Comparison of ENCODE assay signal across 1 cellular context in genomic region chr19:3125900-3126524, GRCh38.
A peak's percentile ranks its signal among the peaks of the same experiment; 100 is the strongest.
TF ChIP-seq lines count a peak whose summit lies in the region.

No MANE protein-coding gene starts in this region.

TF ChIP-seq in HepG2, 621 proteins besides CTCF, POLR2A, EP300 and RAD21:
- TF ChIP-seq KDM2A (CRISPR knock-in tag; IDR thresholded peaks at IDR 0.05; ENCODE audit: borderline replicate concordance, low read depth) (0 out of 2 replicates have a peak, but pooled peaks have one; percentile 23), ZNF576 (CRISPR knock-in tag; IDR thresholded peaks at IDR 0.05) (peak; percentile 99), UBTF (CRISPR knock-in tag; IDR thresholded peaks at IDR 0.05) (no peak), SIX1 (CRISPR knock-in tag; IDR thresholded peaks at IDR 0.05; ENCODE audit: borderline replicate concordance) (no peak), ZNF761 (CRISPR knock-in tag; conservative IDR thresholded peaks at IDR 0.05) (no peak), FOXO1 (CRISPR knock-in tag; IDR thresholded peaks at IDR 0.05) (no peak), IRX3 (CRISPR knock-in tag; IDR thresholded peaks at IDR 0.05; ENCODE audit: borderline replicate concordance, low read depth) (no peak), CAMTA2 (CRISPR knock-in tag; IDR thresholded peaks at IDR 0.05; ENCODE audit: borderline replicate concordance) (no peak), FOXK1 (CRISPR knock-in tag; IDR thresholded peaks at IDR 0.05; ENCODE audit: borderline replicate concordance, low read depth) (no peak), MAZ (IDR thresholded peaks at IDR 0.05; ENCODE audit: borderline replicate concordance, low read depth, low read length) (no peak), MAZ (CRISPR knock-in tag; IDR thresholded peaks at IDR 0.05; ENCODE audit: low read depth) (no peak), SNRNP70 (IDR thresholded peaks at IDR 0.05; ENCODE audit: low read depth, low read length) (no peak), ZBTB2 (CRISPR knock-in tag; IDR thresholded peaks at IDR 0.05; ENCODE audit: low read depth) (no peak), ZNF567 (CRISPR knock-in tag; IDR thresholded peaks at IDR 0.05; ENCODE audit: borderline replicate concordance) (peak; percentile 38; the same call in 1 of the 2 replicates), ZFP62 (CRISPR knock-in tag; IDR thresholded peaks at IDR 0.05) (no peak), ASH2L (IDR thresholded peaks at IDR 0.05; ENCODE audit: insufficient read length, low read depth, low read length) (no peak), HNRNPL (IDR thresholded peaks at IDR 0.05; ENCODE audit: low read depth, low read length) (0 out of 2 replicates have a peak, but pooled peaks have one; percentile 44), XRCC5 (optimal IDR thresholded peaks at IDR 0.05; ENCODE audit: low read length) (peak; percentile 30), SMC3 (IDR thresholded peaks at IDR 0.05; ENCODE audit: low read length) (peak; percentile 42; the same call in 1 of the 2 replicates), ZNF687 (CRISPR knock-in tag; IDR thresholded peaks at IDR 0.05) (peak; percentile 34; the same call in 1 of the 2 replicates), STAG1 (CRISPR knock-in tag; IDR thresholded peaks at IDR 0.05) (peak; percentile 67), CENPT (CRISPR knock-in tag; IDR thresholded peaks at IDR 0.05; ENCODE audit: low read depth) (no peak), ETV5 (CRISPR knock-in tag; IDR thresholded peaks at IDR 0.05; ENCODE audit: borderline replicate concordance) (no peak), TBP (CRISPR knock-in tag; IDR thresholded peaks at IDR 0.05) (no peak), ZMYM3 (CRISPR knock-in tag; IDR thresholded peaks at IDR 0.05) (peak; percentile 81), CHCHD3 (CRISPR knock-in tag; IDR thresholded peaks at IDR 0.05) (no peak), MAFK (conservative IDR thresholded peaks at IDR 0.05 in 1 of 2, IDR thresholded peaks at IDR 0.05 in 1 of 2; ENCODE audit: low read length in 2 of 2) (no peak), ZNF292 (CRISPR knock-in tag; IDR thresholded peaks at IDR 0.05; ENCODE audit: borderline replicate concordance, low read depth) (no peak), KAT2B (IDR thresholded peaks at IDR 0.05; ENCODE audit: borderline replicate concordance, low read depth, low read length) (no peak), PHF20 (CRISPR knock-in tag; IDR thresholded peaks at IDR 0.05) (no peak), SALL1 (CRISPR knock-in tag; IDR thresholded peaks at IDR 0.05) (peak; percentile 51; the same call in 1 of the 2 replicates), STAT5B (CRISPR knock-in tag; IDR thresholded peaks at IDR 0.05) (no peak)
